22 cellular contexts compared by ENCODE assay signal in genomic region chr4:13166214-13166613, GRCh38.
A peak's percentile ranks its signal among the peaks of the same experiment; 100 is the strongest.
DNase-seq lines count a peak whose midpoint lies in the region; ATAC-seq, FAIRE-seq and TF ChIP-seq lines count a peak whose summit lies in the region.
"Had no signal": no experiment of that assay in that cellular context is flagged by ENCODE, and none has a peak within 500 bp of the region (broad histone marks: within the 10 kb centered on the region; RNA-seq: fewer than 3 reads in every experiment).

No MANE protein-coding gene starts in this region.

- peaks cover 12% of the 10 kb centered on the region for H3K4me1 Mint-ChIP-seq in astrocyte (ENCODE audit: low read depth, unreplicated experiment)
- H3K4me1 Mint-ChIP-seq in chondrocyte (ENCODE audit: low read depth) = peaks cover 16% of the 10 kb centered on the region
- H3K4me1 Mint-ChIP-seq: B cell had no signal

- H2AFZ ChIP-seq in astrocyte (ENCODE audit: low read depth, low read length) = no peak overlapping the region

- H3K36me3 Mint-ChIP-seq in astrocyte (ENCODE audit: low read depth, unreplicated experiment) (no peaks in the 10 kb centered on the region), chondrocyte (ENCODE audit: low read depth) (no peaks in the 10 kb centered on the region)
- H3K36me3 Mint-ChIP-seq: CD8-positive, alpha-beta T cell had no signal

- TF ChIP-seq CTCF in astrocyte (IDR thresholded peaks at IDR 0.05; ENCODE audit: insufficient read depth, low read depth, low read length) (no peak), chondrocyte (IDR thresholded peaks at IDR 0.05) (no peak)

- DNase-seq in M059J (ENCODE audit: low read depth) = peak; percentile 22
- DNase-seq in astrocyte (ENCODE audit: low read depth) = peak; percentile 77
- DNase-seq in astrocyte of the hippocampus (ENCODE audit: low read depth, low spot score) = peak; percentile 59
- no peak for DNase-seq in chondrocyte (ENCODE audit: low spot score)
- no peak for DNase-seq in iPS-NIHi7 (ENCODE audit: extremely low spot score)
- no peak for DNase-seq in aorta
- DNase-seq in NOMO-1 treated with DMSO at 0.1 percent for 48 hours (lab: John Stamatoyannopoulos, UW; ENCODE audit: unreplicated experiment) = no peak
- DNase-seq: AML-193; Caco-2; Calu3; CD4-positive, alpha-beta T cell; CD8-positive, alpha-beta T cell; GF-D8 had no signal

- H3K4me3 ChIP-seq in astrocyte (ENCODE audit: insufficient read depth, low read depth, low read length) (no peak overlapping the region), aorta (ENCODE audit: low read length in 2 of 2) (no peak overlapping the region)
- H3K4me3 ChIP-seq: A549; BLaER1 treated with 17β-estradiol and CSF1 and Interleukin-3, amounts not matched to agents 10 nM and 100 nM had no signal

- H4K20me1 ChIP-seq in astrocyte (ENCODE audit: insufficient read depth, low read length) = no peaks in the 10 kb centered on the region
- H4K20me1 ChIP-seq: BLaER1 treated with 17β-estradiol and CSF1 and Interleukin-3, amounts not matched to agents 10 nM and 100 nM had no signal

- no peak for ATAC-seq in aorta (ENCODE audit: low FRiP score)
- ATAC-seq: A549; CD8-positive, alpha-beta T cell had no signal

- no peaks in the 10 kb centered on the region for H3K79me2 ChIP-seq in astrocyte (ENCODE audit: insufficient read depth, low read length)

- H3K27me3 Mint-ChIP-seq in astrocyte (ENCODE audit: low read depth, unreplicated experiment) = no peaks in the 10 kb centered on the region
- H3K27me3 Mint-ChIP-seq in chondrocyte (ENCODE audit: low read depth) = no peaks in the 10 kb centered on the region
- H3K27me3 Mint-ChIP-seq: B cell; CD4-positive, alpha-beta T cell had no signal

- no peaks in the 10 kb centered on the region for H3K9me3 Mint-ChIP-seq in astrocyte (ENCODE audit: unreplicated experiment)
- H3K9me3 Mint-ChIP-seq in chondrocyte (ENCODE audit: low read depth) = no peaks in the 10 kb centered on the region
- H3K9me3 Mint-ChIP-seq: CD8-positive, alpha-beta T cell had no signal

- H3K9me3 ChIP-seq in astrocyte (ENCODE audit: insufficient read depth, low read depth, low read length) (no peaks in the 10 kb centered on the region), aorta (ENCODE audit: control insufficient read depth, low read length) (no peaks in the 10 kb centered on the region)
- H3K9me3 ChIP-seq: A549; BLaER1 treated with 17β-estradiol and CSF1 and Interleukin-3, amounts not matched to agents 10 nM and 100 nM; Caco-2 had no signal

- H3K27me3 ChIP-seq in astrocyte (ENCODE audit: insufficient read depth, low read length) (no peaks in the 10 kb centered on the region), aorta (ENCODE audit: control insufficient read depth in 1 of 2, insufficient read depth in 2 of 2, low read length in 1 of 2) (no peaks in the 10 kb centered on the region)
- H3K27me3 ChIP-seq: BLaER1 treated with 17β-estradiol and CSF1 and Interleukin-3, amounts not matched to agents 10 nM and 100 nM had no signal

- H3K9ac ChIP-seq in astrocyte (ENCODE audit: low read length) = no peak overlapping the region
- H3K9ac ChIP-seq: BLaER1 treated with 17β-estradiol and CSF1 and Interleukin-3, amounts not matched to agents 10 nM and 100 nM had no signal

- no peak for FAIRE-seq in astrocyte (lab: Jason Lieb, UNC)
- FAIRE-seq: A549, D721Med, G401.6, GM12891, GM19239 had no signal

- H3K4me3 Mint-ChIP-seq in astrocyte (ENCODE audit: unreplicated experiment) (no peak overlapping the region), chondrocyte (ENCODE audit: unreplicated experiment) (no peak overlapping the region)
- H3K4me3 Mint-ChIP-seq: B cell; CD4-positive, alpha-beta T cell; CD8-positive, alpha-beta T cell had no signal

- H3K27ac Mint-ChIP-seq in astrocyte (ENCODE audit: unreplicated experiment) = no peak overlapping the region
- peak overlapping the region; percentile 14 for H3K27ac Mint-ChIP-seq in chondrocyte (ENCODE audit: unreplicated experiment)
- H3K27ac Mint-ChIP-seq: B cell; CD4-positive, alpha-beta T cell; CD8-positive, alpha-beta T cell had no signal

- H3K27ac ChIP-seq in astrocyte (ENCODE audit: low read depth, low read length) (no peak overlapping the region), aorta (ENCODE audit: low read depth in 1 of 2, low read length in 2 of 2) (no peak overlapping the region)
- H3K27ac ChIP-seq: 22Rv1; A549; BLaER1 treated with 17β-estradiol and CSF1 and Interleukin-3, amounts not matched to agents 10 nM and 100 nM; C4-2B had no signal

- 10% methylated on average over 2 of the region's 2 CpGs for WGBS in aorta, 2 donors

- H3K4me2 ChIP-seq in astrocyte (ENCODE audit: low read length) = no peak overlapping the region
- H3K4me2 ChIP-seq: A549; BLaER1 treated with 17β-estradiol and CSF1 and Interleukin-3, amounts not matched to agents 10 nM and 100 nM had no signal

- intact Hi-C loops in aorta (cut with DNase I) = no loop called here

- no peaks in the 10 kb centered on the region for H3K36me3 ChIP-seq in astrocyte (ENCODE audit: insufficient read depth, low read length)
- no peaks in the 10 kb centered on the region for H3K36me3 ChIP-seq in aorta (ENCODE audit: control insufficient read depth in 1 of 2, insufficient read depth in 2 of 2, low read length in 1 of 2)
- H3K36me3 ChIP-seq: BLaER1 treated with 17β-estradiol and CSF1 and Interleukin-3, amounts not matched to agents 10 nM and 100 nM had no signal

- H3K4me1 ChIP-seq in astrocyte (ENCODE audit: insufficient read depth, low read length) (peaks cover 18% of the 10 kb centered on the region), aorta (ENCODE audit: control insufficient read depth in 1 of 2, insufficient read depth in 2 of 2, low read length in 2 of 2) (peaks cover 0 to 4% of the 10 kb centered on the region in 2 donors)
- H3K4me1 ChIP-seq: A549, Caco-2 had no signal

Comparison
In these comparisons a context has a peak if more than half of its experiments do, and no peak if none do; other contexts are left out.
1. DNase-seq: peak in M059J (single experiment), astrocyte (single experiment) and astrocyte of the hippocampus (single experiment); none in chondrocyte (single experiment), iPS-NIHi7 (single experiment), aorta (0 of 2) and NOMO-1 treated with DMSO at 0.1 percent for 48 hours (single experiment).